In the genomic region with DNA sequence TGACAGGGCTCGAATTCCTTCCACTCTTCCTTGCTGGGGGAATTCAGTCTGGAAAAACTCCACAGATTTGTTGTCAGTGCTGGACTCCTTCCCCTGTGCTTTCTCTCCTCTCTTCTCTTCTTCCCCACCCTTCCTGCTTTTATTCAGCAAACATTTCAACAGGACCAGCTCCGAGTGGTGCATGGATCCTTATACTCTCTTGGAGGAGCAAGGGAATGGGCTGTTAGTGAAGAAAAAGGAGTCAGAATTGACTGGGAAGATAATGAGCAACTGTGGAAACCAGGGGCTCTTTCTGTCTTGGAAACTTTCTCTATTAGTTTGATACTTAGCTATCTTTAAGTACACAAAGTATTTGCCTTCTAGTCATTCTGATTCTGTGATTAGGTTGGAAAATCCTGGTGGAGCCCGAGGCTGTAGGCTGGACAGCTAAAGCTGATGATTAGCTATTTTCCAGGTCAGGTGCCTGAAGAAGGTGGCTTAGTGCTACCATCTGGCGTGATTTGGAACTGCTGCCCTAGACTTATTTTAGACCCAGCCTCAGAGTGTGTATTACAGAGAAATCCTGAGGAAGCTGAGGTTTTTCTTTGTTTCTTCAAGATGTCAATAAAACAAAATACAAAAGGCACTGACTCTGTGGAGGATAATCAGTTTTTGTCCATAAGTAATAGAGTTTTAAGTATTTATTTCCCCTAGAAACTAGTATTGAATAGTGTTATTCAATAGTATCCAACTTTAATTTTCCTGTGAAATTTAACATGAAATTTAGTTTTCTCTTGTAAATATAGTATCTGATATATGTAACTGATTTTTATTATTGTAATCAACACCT, we compare ENCODE assay signal across 8 cellular contexts. TPM values are rescaled to one million over a fixed set of nuclear protein-coding genes. Genes with fewer than 3 reads are reported as not detected.
DNase-seq lines count a peak whose midpoint lies in the region; ATAC-seq and TF ChIP-seq lines count a peak whose summit lies in the region.

No MANE protein-coding gene starts in this region.

- TF ChIP-seq CTCF in cardiac muscle cell (IDR thresholded peaks at IDR 0.05; ENCODE audit: low read depth, low read length): peak; percentile 79

- no peak overlapping the region for H3K4me3 ChIP-seq in cardiac muscle cell

- H3K36me3 Mint-ChIP-seq in activated naive CD4-positive, alpha-beta T cell treated with anti-CD3 and anti-CD28 coated beads, Interleukin-2, amount 50 U/mL, for 72 hours: peaks cover 0 to 15% of the 10 kb centered on the region in 2 donors

- ATAC-seq in GM18873 (IDR thresholded peaks at IDR 0.05; ENCODE audit: low FRiP score, unreplicated experiment): peak; percentile 92
- peak; percentile 86 for ATAC-seq in HG03025 (IDR thresholded peaks at IDR 0.05; ENCODE audit: low FRiP score, unreplicated experiment)
- ATAC-seq in activated naive CD4-positive, alpha-beta T cell treated with anti-CD3 and anti-CD28 coated beads, Interleukin-2, amount 50 U/mL, for 72 hours: peak; percentile 61 to 82

- no peaks in the 10 kb centered on the region for H3K9me3 Mint-ChIP-seq in activated naive CD4-positive, alpha-beta T cell treated with anti-CD3 and anti-CD28 coated beads, Interleukin-2, amount 50 U/mL, for 72 hours

- peaks cover 10% of the 10 kb centered on the region for H3K36me3 ChIP-seq in cardiac muscle cell

- H3K4me1 ChIP-seq in cardiac muscle cell (ENCODE audit: low read depth): no peaks in the 10 kb centered on the region

- DNase-seq in DMS153 treated with DMSO at 0.1 percent for 48 hours (lab: John Stamatoyannopoulos, UW; ENCODE audit: unreplicated experiment) (peak; percentile 50), NCI-H774 (lab: John Stamatoyannopoulos, UW) (peak; percentile 1), cardiac muscle cell (ENCODE audit: low read depth in 1 of 2, low spot score in 1 of 2) (peak; percentile 76 to 77), retina (peak; percentile 38), NOMO-1 (lab: John Stamatoyannopoulos, UW; ENCODE audit: unreplicated experiment in 2 of 2) (no peak)
- DNase-seq in activated naive CD4-positive, alpha-beta T cell treated with anti-CD3 and anti-CD28 coated beads, Interleukin-2, amount 50 U/mL, for 72 hours (ENCODE audit: low spot score in 2 of 2): peak in 1 of 2 donors; percentile 18

- no peaks in the 10 kb centered on the region for H3K9me3 ChIP-seq in cardiac muscle cell (ENCODE audit: low read depth)

- H3K27me3 ChIP-seq in cardiac muscle cell: no peaks in the 10 kb centered on the region

- H3K27ac Mint-ChIP-seq in activated naive CD4-positive, alpha-beta T cell treated with anti-CD3 and anti-CD28 coated beads, Interleukin-2, amount 50 U/mL, for 72 hours: peak overlapping the region; percentile 17 to 70

- peak overlapping the region; percentile 83 for H3K27ac ChIP-seq in cardiac muscle cell

RNA-seq across cellular contexts. Expression of gene NAP1L5, which starts 38.4 kb away (rescaled TPM):
- 1 to 10 TPM; 2.8 to 2.9 TPM for total RNA-seq in activated naive CD4-positive, alpha-beta T cell treated with anti-CD3 and anti-CD28 coated beads, Interleukin-2, amount 50 U/mL, for 72 hours
- 3.0 and 3.2 TPM in 2 replicates for total RNA-seq in cardiac muscle cell
- polyA plus RNA-seq in cardiac muscle cell: 2.6 and 5.1 TPM in 2 replicates

Comparison
In these comparisons a context has a peak if more than half of its experiments do, and no peak if none do; other contexts are left out.
1. DNase-seq: peak in DMS153 treated with DMSO at 0.1 percent for 48 hours (single experiment), NCI-H774 (single experiment), cardiac muscle cell (2 of 2) and retina (single experiment); none in NOMO-1 (0 of 2).
2. Peak in every context shown above with its lines, with median percentiles within 50 percentile points of each other: ATAC-seq.